5 cellular contexts compared by ENCODE assay signal in the genomic region with DNA sequence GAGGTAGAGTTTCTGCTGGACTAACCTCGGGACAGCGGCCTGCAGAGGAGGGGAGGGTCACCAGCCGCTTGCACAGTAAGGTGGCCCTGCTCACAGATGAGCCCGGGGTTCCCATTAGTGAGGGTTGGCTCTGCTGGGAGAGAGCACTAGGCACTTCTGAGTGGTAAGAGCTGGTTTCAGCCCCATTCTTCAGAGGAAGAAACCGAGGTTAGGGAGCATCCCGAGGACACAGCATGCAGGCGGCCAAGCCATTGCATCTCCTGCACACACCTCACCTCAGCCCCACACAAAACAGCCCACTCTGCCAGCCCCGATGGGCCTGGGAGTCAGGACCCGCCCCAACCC.
"Had no signal": no experiment of that assay in that cellular context is flagged by ENCODE, and none has a peak within 500 bp of the region (broad histone marks: within the 10 kb centered on the region; RNA-seq: fewer than 3 reads in every experiment).

No MANE protein-coding gene starts in this region.

- H3K4me3 Mint-ChIP-seq: dendritic cell treated with granulocyte-macrophage colony-stimulating factor and Interleukin-4, amounts not matched to agents 40 ng/mL and 50 ng/mL, for 4 days; nephron progenitor cell had no signal

- H3K9me3 ChIP-seq: ovary had no signal

- H3K36me3 ChIP-seq: ovary had no signal

- H3K27ac Mint-ChIP-seq: dendritic cell treated with granulocyte-macrophage colony-stimulating factor and Interleukin-4, amounts not matched to agents 40 ng/mL and 50 ng/mL, for 4 days; nephron progenitor cell had no signal

- H3K27ac ChIP-seq: ovary had no signal

- H3K4me3 ChIP-seq: ovary had no signal

- DNase-seq: aorta, foreskin melanocyte had no signal

- H3K27me3 ChIP-seq: ovary had no signal

- H3K9me3 Mint-ChIP-seq: dendritic cell treated with granulocyte-macrophage colony-stimulating factor and Interleukin-4, amounts not matched to agents 40 ng/mL and 50 ng/mL, for 4 days; nephron progenitor cell had no signal
